In the genomic region with DNA sequence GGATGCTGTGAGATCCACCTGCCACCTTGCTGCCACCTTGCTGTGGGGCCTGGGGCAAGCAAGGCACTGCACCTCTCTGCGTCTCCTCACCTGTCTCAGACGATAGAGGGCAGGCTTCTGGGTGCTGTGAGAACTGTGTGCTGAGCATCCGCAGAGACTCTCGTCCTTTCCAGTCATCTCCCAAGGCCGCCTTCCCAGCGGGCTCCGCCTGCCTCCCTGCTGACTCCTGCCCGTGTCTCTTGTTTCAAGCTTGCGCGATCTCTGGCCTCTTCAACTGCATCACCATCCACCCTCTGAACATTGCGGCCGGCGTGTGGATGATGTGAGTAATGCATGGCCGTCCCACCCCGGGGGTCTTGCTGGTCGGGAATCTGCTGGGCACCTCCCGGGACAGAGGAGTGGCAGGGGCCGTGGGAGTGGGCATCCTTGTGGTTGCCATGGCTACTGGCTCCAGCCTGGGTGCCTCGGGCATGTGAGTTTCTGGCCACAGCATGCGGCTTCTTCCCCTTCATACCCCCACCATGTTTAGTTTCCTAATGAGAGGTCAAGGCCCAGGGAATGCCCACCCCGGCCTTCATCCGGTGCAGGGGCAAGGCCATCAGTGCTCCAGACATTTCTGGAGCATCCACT, we compare ENCODE assay signal across 13 cellular contexts. TPM values are rescaled to one million over a fixed set of nuclear protein-coding genes. Genes with fewer than 3 reads are reported as not detected.
DNase-seq lines count a peak whose midpoint lies in the region; ATAC-seq, FAIRE-seq and TF ChIP-seq lines count a peak whose summit lies in the region.
"Had no signal": no experiment of that assay in that cellular context is flagged by ENCODE, and none has a peak within 500 bp of the region (broad histone marks: within the 10 kb centered on the region; RNA-seq: fewer than 3 reads in every experiment).

No MANE protein-coding gene starts in this region.

- TF ChIP-seq CTCF in GM10248 (IDR thresholded peaks at IDR 0.05; ENCODE audit: control extremely low read depth, extremely low read depth, low read depth, missing control alignments) (peak; percentile 25), Loucy (conservative IDR thresholded peaks at IDR 0.05; ENCODE audit: low read length) (peak; percentile 25; the same call in 1 of the 2 replicates), K562 (IDR thresholded peaks at IDR 0.05 in 2 of 3, conservative IDR thresholded peaks at IDR 0.05 in 1 of 3; ENCODE audit: insufficient read depth in 2 of 3, low read depth in 1 of 3, low read length in 3 of 3) (peak; percentile 53 to 87 (median 68); a peak in 5 of 6 replicates)

- H4K5ac ChIP-seq in mesendoderm (ENCODE audit: low read length) = no peak overlapping the region

- 10% methylated on average over 22 of the region's 22 CpGs for WGBS in K562 (ENCODE audit: insufficient coverage, low coverage, missing lambda C conversion rate)
- WGBS in mesendoderm (ENCODE audit: extremely low coverage, insufficient coverage, low lambda C conversion rate) = no CpG with 5 or more reads among the region's 22 CpGs

- H4K20me1 ChIP-seq in Loucy (ENCODE audit: insufficient read depth, low read length, poor library complexity, severe bottlenecking) = peaks cover 16% of the 10 kb centered on the region
- peaks cover 29% of the 10 kb centered on the region for H4K20me1 ChIP-seq in K562 (replicated peaks; ENCODE audit: control insufficient read depth, insufficient read depth, low read length)

- peaks cover 24% of the 10 kb centered on the region; the same call in 1 of the 2 replicates for H3K79me2 ChIP-seq in Loucy (ENCODE audit: insufficient read depth, low read length)
- H3K79me2 ChIP-seq in K562 (ENCODE audit: control insufficient read depth, insufficient read depth, low read length) = no peaks in the 10 kb centered on the region
- H3K79me2 ChIP-seq in mesendoderm (ENCODE audit: control insufficient read depth, insufficient read depth, low read length) = no peaks in the 10 kb centered on the region

- H3F3A ChIP-seq in Loucy (ENCODE audit: low read depth) = no peaks in the 10 kb centered on the region; the same call in 1 of the 2 replicates

- H3K9me1 ChIP-seq in K562 (ENCODE audit: control insufficient read depth, insufficient read depth, low read length) = peaks cover 4% of the 10 kb centered on the region

- no peak for TF ChIP-seq POLR2A in K562 (conservative IDR thresholded peaks at IDR 0.05)

- H3K23ac ChIP-seq in mesendoderm (ENCODE audit: low read length) = no peak overlapping the region

- peaks cover 3% of the 10 kb centered on the region for H3K79me1 ChIP-seq in mesendoderm (ENCODE audit: low read length)

- no peak overlapping the region for H2BK120ac ChIP-seq in mesendoderm (ENCODE audit: low read depth, low read length)

- no peak overlapping the region for H3K4me2 ChIP-seq in Loucy (ENCODE audit: low read depth, low read length, poor library complexity, severe bottlenecking)
- H3K4me2 ChIP-seq in K562 (ENCODE audit: insufficient read depth, low read length) = no peak overlapping the region
- H3K4me2 ChIP-seq in mesendoderm (ENCODE audit: low read length) = no peak overlapping the region
- H3K4me2 ChIP-seq: PC-9 had no signal

- FAIRE-seq in K562 (lab: Jason Lieb, UNC) = no peak

- H2AFZ ChIP-seq in Loucy (ENCODE audit: low read length) (no peak overlapping the region), K562 (ENCODE audit: low read depth, low read length) (no peak overlapping the region)
- H2AFZ ChIP-seq: PC-9 had no signal

- H3K18ac ChIP-seq in mesendoderm (ENCODE audit: low read length) = no peak overlapping the region

- CTCF ChIA-PET in GM10248 (lab: Yijun Ruan, JAX) = interaction anchor here (1.3 kb wide), 1 partner anchor 15 kb away, joined by 4 read pairs; no protein-coding TSS in a partner anchor
- CTCF ChIA-PET in K562 (lab: Yijun Ruan, JAX; ENCODE audit: low intra/inter-chr PET ratio) = interaction anchor here (1.0 kb wide), 1 partner anchor 23 kb away, joined by 4 read pairs; no protein-coding TSS in a partner anchor

- H4K8ac ChIP-seq in mesendoderm (ENCODE audit: low read depth, low read length) = no peak overlapping the region

- no TSS peak for BruUV-seq in K562 (replicated peaks; lab: Mats Ljungman, UMichigan)

- no peak overlapping the region for H2BK15ac ChIP-seq in mesendoderm (replicated peaks; ENCODE audit: low read depth)

- H3K27me3 ChIP-seq in Loucy (ENCODE audit: insufficient read depth, low read length, poor library complexity, severe bottlenecking) (no peaks in the 10 kb centered on the region), K562 (ENCODE audit: control insufficient read depth in 2 of 2, insufficient read depth in 2 of 2, low read length in 2 of 2) (peaks cover 25 to 72% of the 10 kb centered on the region in 2 experiments; a peak in 4 of 5 replicates), mesendoderm (ENCODE audit: insufficient read depth, low read length, poor library complexity) (no peaks in the 10 kb centered on the region)

- in situ Hi-C loops in K562 (cut with MboI) = no loop called here
- in situ Hi-C loops in KBM-7 (cut with MboI; ENCODE audit: low pct_unique_long_range_greater_than_20kb, low sequenced_read_pairs) = no loop called here

- DNase-seq in GM10248 (ENCODE audit: extremely low spot score) (no peak), K562 (ENCODE audit: extremely low read depth in 1 of 4, low spot score in 3 of 4) (peak in 3 of 4 experiments; percentile 34 to 49 (median 40)), mesendoderm (peak; percentile 74), UCSD-AML1 (lab: John Stamatoyannopoulos, UW; ENCODE audit: unreplicated experiment) (no peak), KBM-7 (no peak)
- DNase-seq: hippocampal formation; NCI-H1092; PC-9; stimulated activated CD4-positive, alpha-beta T cell treated with anti-CD3 and anti-CD28 coated beads, Interleukin-12 subunit alpha, Interleukin-12 subunit beta, amount 100 ng/mL, for 4 hours; T1000 had no signal

- no peak overlapping the region for H3K56ac ChIP-seq in mesendoderm (ENCODE audit: low read length)

- H3K9me3 ChIP-seq in Loucy (ENCODE audit: insufficient read depth, low read depth, low read length) (no peaks in the 10 kb centered on the region), K562 (replicated peaks; ENCODE audit: control insufficient read depth, insufficient read depth, low read depth, low read length) (no peaks in the 10 kb centered on the region)

- H3K4me3 ChIP-seq in Loucy (ENCODE audit: low read length, poor library complexity, severe bottlenecking) (no peak overlapping the region), K562 (no peak overlapping the region), mesendoderm (ENCODE audit: low read length) (no peak overlapping the region)
- H3K4me3 ChIP-seq: PC-9 had no signal

- H3K27ac ChIP-seq in K562 (ENCODE audit: extremely low read depth, low read depth, low read length) (no peak overlapping the region), mesendoderm (ENCODE audit: low read depth, low read length) (no peak overlapping the region)
- H3K27ac ChIP-seq: PC-9 had no signal

- no peak for TF ChIP-seq EP300 in K562 (IDR thresholded peaks at IDR 0.05; ENCODE audit: low read length)

- no peaks in the 10 kb centered on the region for H3K9me2 ChIP-seq in Loucy (replicated peaks; ENCODE audit: low read depth, low read length)

- H3K4me1 ChIP-seq in Loucy (ENCODE audit: insufficient read depth, low read length, poor library complexity, severe bottlenecking) = peaks cover 29% of the 10 kb centered on the region
- H3K4me1 ChIP-seq in K562 (replicated peaks in 1 of 2; ENCODE audit: control insufficient read depth in 2 of 2, insufficient read depth in 2 of 2, low read length in 2 of 2) = peaks cover 5 to 38% of the 10 kb centered on the region in 2 experiments; a peak in 3 of 5 replicates
- H3K4me1 ChIP-seq in mesendoderm (ENCODE audit: control insufficient read depth, low read depth, low read length) = peaks cover 4% of the 10 kb centered on the region

- H3K36me3 ChIP-seq in Loucy (ENCODE audit: insufficient read depth, low read length) = peaks cover 5% of the 10 kb centered on the region; the same call in 1 of the 2 replicates
- no peaks in the 10 kb centered on the region for H3K36me3 ChIP-seq in K562 (ENCODE audit: control insufficient read depth, insufficient read depth, low read length)
- no peaks in the 10 kb centered on the region for H3K36me3 ChIP-seq in mesendoderm (ENCODE audit: control insufficient read depth, insufficient read depth, low read length)

- no peak overlapping the region for H3K4ac ChIP-seq in mesendoderm (ENCODE audit: low read depth, low read length)

- no peak overlapping the region for H2AK5ac ChIP-seq in mesendoderm (ENCODE audit: low read length)

- no peak overlapping the region for H2BK5ac ChIP-seq in mesendoderm (ENCODE audit: low read length)

- POLR2A ChIA-PET in GM10248 (lab: Yijun Ruan, JAX) (no interaction called here), K562 (lab: Yijun Ruan, JAX) (interaction anchor here (0.6 kb wide), 1 partner anchor 755 kb away, joined by 3 read pairs; no protein-coding TSS in a partner anchor)

- no peak overlapping the region for H3K9ac ChIP-seq in Loucy (ENCODE audit: low read depth, low read length, poor library complexity, severe bottlenecking)
- H3K9ac ChIP-seq in K562 (ENCODE audit: insufficient read depth in 1 of 2, low read depth in 2 of 2, low read length in 2 of 2) = no peak overlapping the region
- H3K9ac ChIP-seq in mesendoderm (ENCODE audit: low read length) = no peak overlapping the region

- ATAC-seq in K562 = no peak
- ATAC-seq in GM21367 (IDR thresholded peaks at IDR 0.05; ENCODE audit: unreplicated experiment) = no peak
- ATAC-seq in HG02763 (IDR thresholded peaks at IDR 0.05; ENCODE audit: unreplicated experiment) = no peak

- TF ChIP-seq RAD21 in K562 (CRISPR knock-in tag; conservative IDR thresholded peaks at IDR 0.05 in 1 of 2, IDR thresholded peaks at IDR 0.05 in 1 of 2) = no peak; a peak in 1 of 4 replicates

- intact Hi-C loops in K562 (cut with micrococcal nuclease) = no loop called here

RNA-seq across cellular contexts. Expression of a gene that starts 3.6 kb away (rescaled TPM):
- total RNA-seq in K562 (2011; cell fraction: chromatin; rRNA removed; ENCODE audit: low replicate concordance) = 2.9 and 4.1 TPM in 2 replicates
- 3.4 and 4.7 TPM in 2 replicates for total RNA-seq in K562 (2011; cell fraction: nucleolus; rRNA removed)
- 3.2 and 5.5 TPM in 2 replicates for total RNA-seq in K562 (2011; cell fraction: nucleoplasm; rRNA removed)
- 1.1 and 1.2 TPM in 2 replicates for total RNA-seq in K562 (2014; rRNA removed)
- 0.11 and 0.13 TPM in 2 replicates for total RNA-seq in K562 (2014; rRNA removed; fragmentation: Illumina TruSeq; extraction: Trizol)
- 0.54 and 0.64 TPM in 2 replicates for total RNA-seq in K562 (2015; rRNA removed; fragmentation: Illumina TruSeq; extraction: Trizol)
- 1.4 and 1.8 TPM in 2 replicates for total RNA-seq in K562 (2021)
- 0.87 and 1.2 TPM in 2 replicates for polyA plus RNA-seq in K562 (2011; rRNA removed)
- polyA plus RNA-seq in K562 (2011; cell fraction: cytosol; rRNA removed) = 0.77 and 1.1 TPM in 2 replicates
- polyA plus RNA-seq in K562 (2011; cell fraction: nucleus; rRNA removed) = 1.3 and 2.3 TPM in 2 replicates
- polyA plus RNA-seq in K562 (2012) = 0.89 and 3.8 TPM in 2 replicates
- 0.16 and 0.37 TPM in 2 replicates for polyA plus RNA-seq in K562 (2014; fragmentation: Illumina TruSeq; extraction: Trizol)
- polyA plus RNA-seq in K562 (2014; fragmentation: Nextera tagmentation; extraction: Ambion mirVana) = not detected
- 1.1 and 1.4 TPM in 2 replicates for polyA plus RNA-seq in K562 (2014; rRNA removed)
- polyA minus RNA-seq in K562 (2011; rRNA and poly(A)+ RNA removed) = 0.57 and 0.70 TPM in 2 replicates
- 0.67 and 0.82 TPM in 2 replicates for polyA minus RNA-seq in K562 (2011; cell fraction: cytosol; rRNA and poly(A)+ RNA removed)
- polyA minus RNA-seq in K562 (2011; cell fraction: nucleus; rRNA and poly(A)+ RNA removed) = 1.7 and 1.8 TPM in 2 replicates
- 3.4 TPM for polyA plus RNA-seq in mesendoderm (2013, experiment 1 of 2)
- 4.1 TPM for polyA plus RNA-seq in mesendoderm (2013, experiment 2 of 2)

RNA-seq across cellular contexts. Expression of a gene that starts 15.6 kb away (rescaled TPM):
- total RNA-seq in K562 (2011; cell fraction: chromatin; rRNA removed; ENCODE audit: low replicate concordance) = 0.32 and 1.7 TPM in 2 replicates
- 1.2 and 1.8 TPM in 2 replicates for total RNA-seq in K562 (2011; cell fraction: nucleolus; rRNA removed)
- 0.53 and 1.3 TPM in 2 replicates for total RNA-seq in K562 (2011; cell fraction: nucleoplasm; rRNA removed)
- total RNA-seq in K562 (2014; rRNA removed) (0.09 and 0.41 TPM in 2 replicates), K562 (2014; rRNA removed; fragmentation: Illumina TruSeq; extraction: Trizol) (0.04 and 0.06 TPM in 2 replicates), K562 (2015; rRNA removed; fragmentation: Illumina TruSeq; extraction: Trizol) (0.04 TPM in 1 of 2 replicates, not detected in the other), K562 (2021) (0.16 and 0.38 TPM in 2 replicates)
- polyA plus RNA-seq in K562 (2011; rRNA removed) (0.08 and 0.22 TPM in 2 replicates), K562 (2014; fragmentation: Illumina TruSeq; extraction: Trizol) (not detected in 2 replicates), K562 (2014; fragmentation: Nextera tagmentation; extraction: Ambion mirVana) (not detected), K562 (2014; rRNA removed) (0.27 and 0.39 TPM in 2 replicates)
- 0.19 and 0.58 TPM in 2 replicates for polyA plus RNA-seq in K562 (2011; cell fraction: cytosol; rRNA removed)
- 0.32 and 0.61 TPM in 2 replicates for polyA plus RNA-seq in K562 (2011; cell fraction: nucleus; rRNA removed)
- 0.17 and 0.24 TPM in 2 replicates for polyA plus RNA-seq in K562 (2012)
- polyA minus RNA-seq in K562 (2011; rRNA and poly(A)+ RNA removed) = 0.09 and 0.21 TPM in 2 replicates
- polyA minus RNA-seq in K562 (2011; cell fraction: cytosol; rRNA and poly(A)+ RNA removed) = 0.48 and 0.64 TPM in 2 replicates
- polyA minus RNA-seq in K562 (2011; cell fraction: nucleus; rRNA and poly(A)+ RNA removed) = 0.81 and 1.4 TPM in 2 replicates
- 12.9 TPM for polyA plus RNA-seq in mesendoderm (2013, experiment 1 of 2)
- polyA plus RNA-seq in mesendoderm (2013, experiment 2 of 2) = 12.7 TPM

RNA-seq across cellular contexts. Expression of a gene that starts 41.2 kb away (rescaled TPM):
- 0.51 and 1.4 TPM in 2 replicates for total RNA-seq in K562 (2011; cell fraction: chromatin; rRNA removed; ENCODE audit: low replicate concordance)
- 0.53 and 0.83 TPM in 2 replicates for total RNA-seq in K562 (2011; cell fraction: nucleolus; rRNA removed)
- 0.44 and 1.4 TPM in 2 replicates for total RNA-seq in K562 (2011; cell fraction: nucleoplasm; rRNA removed)
- total RNA-seq in K562 (2014; rRNA removed) = 0.04 TPM in 1 of 2 replicates, not detected in the other
- total RNA-seq in K562 (2014; rRNA removed; fragmentation: Illumina TruSeq; extraction: Trizol) = not detected in 2 replicates
- 0.04 TPM in 1 of 2 replicates, not detected in the other for total RNA-seq in K562 (2015; rRNA removed; fragmentation: Illumina TruSeq; extraction: Trizol)
- total RNA-seq in K562 (2021) = 0.07 TPM in 1 of 2 replicates, not detected in the other
- polyA plus RNA-seq in K562 (2011; rRNA removed) = 0.16 and 0.20 TPM in 2 replicates
- 0.10 and 0.16 TPM in 2 replicates for polyA plus RNA-seq in K562 (2011; cell fraction: cytosol; rRNA removed)
- 1.2 and 1.3 TPM in 2 replicates for polyA plus RNA-seq in K562 (2011; cell fraction: nucleus; rRNA removed)
- 0.29 and 1.0 TPM in 2 replicates for polyA plus RNA-seq in K562 (2012)
- polyA plus RNA-seq in K562 (2014; fragmentation: Illumina TruSeq; extraction: Trizol) = 0.03 TPM in 1 of 2 replicates, not detected in the other
- polyA plus RNA-seq in K562 (2014; fragmentation: Nextera tagmentation; extraction: Ambion mirVana) = not detected
- polyA plus RNA-seq in K562 (2014; rRNA removed) = 0.04 and 0.26 TPM in 2 replicates
- not detected in 2 replicates for polyA minus RNA-seq in K562 (2011; rRNA and poly(A)+ RNA removed)
- not detected in 2 replicates for polyA minus RNA-seq in K562 (2011; cell fraction: cytosol; rRNA and poly(A)+ RNA removed)
- 0.33 and 0.40 TPM in 2 replicates for polyA minus RNA-seq in K562 (2011; cell fraction: nucleus; rRNA and poly(A)+ RNA removed)
- 0.45 TPM for polyA plus RNA-seq in mesendoderm (2013, experiment 1 of 2)
- polyA plus RNA-seq in mesendoderm (2013, experiment 2 of 2) = 0.46 TPM

RNA-seq across cellular contexts. Expression of a gene that starts 45.5 kb away (rescaled TPM):
- total RNA-seq in K562 (2011; cell fraction: chromatin; rRNA removed; ENCODE audit: low replicate concordance) = 33.3 and 49.1 TPM in 2 replicates
- 33.0 and 38.9 TPM in 2 replicates for total RNA-seq in K562 (2011; cell fraction: nucleolus; rRNA removed)
- 25.6 and 35.8 TPM in 2 replicates for total RNA-seq in K562 (2011; cell fraction: nucleoplasm; rRNA removed)
- total RNA-seq in K562 (2014; rRNA removed) (70.5 and 72.9 TPM in 2 replicates), K562 (2014; rRNA removed; fragmentation: Illumina TruSeq; extraction: Trizol) (19.6 and 21.6 TPM in 2 replicates), K562 (2015; rRNA removed; fragmentation: Illumina TruSeq; extraction: Trizol) (31.1 and 31.3 TPM in 2 replicates), K562 (2021) (56.4 and 57.9 TPM in 2 replicates)
- polyA plus RNA-seq in K562 (2011; rRNA removed) (23.9 and 29.2 TPM in 2 replicates), K562 (2014; fragmentation: Illumina TruSeq; extraction: Trizol) (40.9 and 45.1 TPM in 2 replicates), K562 (2014; fragmentation: Nextera tagmentation; extraction: Ambion mirVana) (1 to 10 TPM; 3.4 to 5.0 TPM), K562 (2014; rRNA removed) (58.8 and 62.3 TPM in 2 replicates)
- polyA plus RNA-seq in K562 (2011; cell fraction: cytosol; rRNA removed) = 26.2 and 39.1 TPM in 2 replicates
- 19.8 and 27.2 TPM in 2 replicates for polyA plus RNA-seq in K562 (2011; cell fraction: nucleus; rRNA removed)
- 22.0 and 39.1 TPM in 2 replicates for polyA plus RNA-seq in K562 (2012)
- 22.5 and 31.4 TPM in 2 replicates for polyA minus RNA-seq in K562 (2011; rRNA and poly(A)+ RNA removed)
- 17.9 and 24.8 TPM in 2 replicates for polyA minus RNA-seq in K562 (2011; cell fraction: cytosol; rRNA and poly(A)+ RNA removed)
- polyA minus RNA-seq in K562 (2011; cell fraction: nucleus; rRNA and poly(A)+ RNA removed) = 13.6 and 16.7 TPM in 2 replicates
- polyA plus RNA-seq in mesendoderm (2013, experiment 1 of 2) = 39.7 TPM
- 41.3 TPM for polyA plus RNA-seq in mesendoderm (2013, experiment 2 of 2)

Comparison
In these comparisons a context has a peak if more than half of its experiments do, and no peak if none do; other contexts are left out.
1. DNase-seq: peak in K562 (3 of 4) and mesendoderm (single experiment); none in GM10248 (single experiment), UCSD-AML1 (single experiment) and KBM-7 (single experiment).
2. Peak in every context shown above with its lines, with median percentiles within 50 percentile points of each other: CTCF ChIP-seq.